ENCODE assay signal across 11 cellular contexts in the genomic region with DNA sequence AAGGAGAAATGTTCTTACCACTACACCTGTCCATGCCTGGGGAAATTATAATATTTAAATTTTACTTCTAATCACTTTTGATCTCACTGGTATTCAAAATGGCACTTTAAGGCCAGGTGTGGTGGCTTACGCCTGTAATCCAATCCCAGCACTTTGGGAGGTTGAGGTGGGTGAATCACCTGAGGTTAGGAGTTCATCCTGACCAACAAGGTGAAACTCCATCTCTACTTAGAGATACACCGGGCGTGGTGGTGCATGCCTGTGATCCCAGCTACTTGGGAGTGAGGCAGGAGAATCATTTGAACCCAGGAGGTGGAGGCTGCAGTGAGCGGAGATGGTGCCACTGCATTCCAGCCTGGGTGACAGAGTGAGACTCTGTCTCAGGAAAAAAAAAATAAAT.
"Had no signal": no experiment of that assay in that cellular context is flagged by ENCODE, and none has a peak within 500 bp of the region (broad histone marks: within the 10 kb centered on the region; RNA-seq: fewer than 3 reads in every experiment).

No MANE protein-coding gene starts in this region.

- H3K4me3 ChIP-seq: gastrocnemius medialis, heart left ventricle, transverse colon had no signal

- H3K9me3 ChIP-seq: gastrocnemius medialis, heart left ventricle, transverse colon had no signal

- H3K27ac ChIP-seq: gastrocnemius medialis had no signal

- H3K27me3 ChIP-seq: gastrocnemius medialis, heart left ventricle, transverse colon had no signal

- DNase-seq: activated CD4-positive, alpha-beta T cell treated with anti-CD3 and anti-CD28 coated beads for 1 hour; activated CD4-positive, alpha-beta T cell treated with anti-CD3 and anti-CD28 coated beads, Interleukin-2, amount 50 U/mL, for 48 hours; activated gamma-delta T cell; activated T-cell treated with anti-CD3 and anti-CD28 coated beads, Interleukin-2, amount 50 U/mL, for 24 hours; cortex of kidney; effector CD8-positive, alpha-beta T cell; gastrocnemius medialis; heart left ventricle; nucleus accumbens; stimulated activated naive CD8-positive, alpha-beta T cell treated with anti-CD3 and anti-CD28 coated beads, Interleukin-15, Interleukin-2, amounts not matched to agents 100 U/mL and 50 U/mL, for 24 hours; transverse colon had no signal
